In the genomic region with DNA sequence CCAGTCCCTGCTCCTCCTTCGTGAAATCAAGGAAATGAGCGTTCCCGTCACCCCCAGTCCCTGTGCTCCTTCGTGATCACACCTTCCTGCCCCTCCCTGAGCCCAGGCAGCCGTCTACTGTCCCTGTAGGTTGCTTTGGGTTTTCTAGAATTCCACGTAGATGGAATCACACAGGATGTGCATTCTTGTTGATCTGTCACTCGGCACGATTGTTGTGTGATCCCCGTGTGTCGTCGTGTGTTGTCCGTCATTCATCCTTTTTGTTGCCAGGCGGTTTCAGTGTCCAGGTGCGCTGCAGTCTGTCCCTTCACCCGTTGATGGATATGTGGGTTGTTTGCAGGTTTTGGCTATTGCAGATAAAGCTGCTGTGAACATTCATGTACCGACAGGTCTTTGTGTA, we compare ENCODE assay signal across 20 cellular contexts. TPM values are rescaled to one million over a fixed set of nuclear protein-coding genes. Genes with fewer than 3 reads are reported as not detected.
DNase-seq lines count a peak whose midpoint lies in the region; ATAC-seq, FAIRE-seq and TF ChIP-seq lines count a peak whose summit lies in the region.
"Had no signal": no experiment of that assay in that cellular context is flagged by ENCODE, and none has a peak within 500 bp of the region (broad histone marks: within the 10 kb centered on the region; RNA-seq: fewer than 3 reads in every experiment).

No MANE protein-coding gene starts in this region.

- TF ChIP-seq CTCF in endothelial cell (IDR thresholded peaks at IDR 0.05; ENCODE audit: unreplicated experiment) (no peak), osteocyte (IDR thresholded peaks at IDR 0.05) (no peak)

- peaks cover 63% of the 10 kb centered on the region for H3K36me3 Mint-ChIP-seq in T-helper 1 cell treated with Interleukin-12 subunit alpha and Interleukin-12 subunit beta and Interleukin-4 antibody, amounts not matched to agents 30 μg/mL and 1 μg/mL, for 36 hours (ENCODE audit: low read depth)
- H3K36me3 Mint-ChIP-seq in endothelial cell (ENCODE audit: low read depth, unreplicated experiment) (peaks cover 49% of the 10 kb centered on the region), osteocyte (ENCODE audit: unreplicated experiment) (peaks cover 66% of the 10 kb centered on the region)

- H3K27ac Mint-ChIP-seq in T-helper 1 cell treated with Interleukin-12 subunit alpha and Interleukin-12 subunit beta and Interleukin-4 antibody, amounts not matched to agents 30 μg/mL and 1 μg/mL, for 36 hours = peak overlapping the region; percentile 8
- H3K27ac Mint-ChIP-seq in endothelial cell (ENCODE audit: unreplicated experiment) = peak overlapping the region; percentile 40
- H3K27ac Mint-ChIP-seq in osteocyte (ENCODE audit: unreplicated experiment) = no peak overlapping the region
- H3K27ac Mint-ChIP-seq: CD4-positive, alpha-beta T cell had no signal

- ATAC-seq in HG03139 (IDR thresholded peaks at IDR 0.05; ENCODE audit: unreplicated experiment) = no peak
- ATAC-seq: HepG2 had no signal

- FAIRE-seq in GM12892 (lab: Jason Lieb, UNC) = no peak
- FAIRE-seq: HepG2 had no signal

- H3K9me3 Mint-ChIP-seq in T-helper 1 cell treated with Interleukin-12 subunit alpha and Interleukin-12 subunit beta and Interleukin-4 antibody, amounts not matched to agents 30 μg/mL and 1 μg/mL, for 36 hours = peaks cover 7% of the 10 kb centered on the region
- no peaks in the 10 kb centered on the region for H3K9me3 Mint-ChIP-seq in endothelial cell (ENCODE audit: unreplicated experiment)
- peaks cover 7% of the 10 kb centered on the region for H3K9me3 Mint-ChIP-seq in osteocyte (ENCODE audit: unreplicated experiment)
- H3K9me3 Mint-ChIP-seq: CD4-positive, alpha-beta T cell had no signal

- H3K4me1 Mint-ChIP-seq in T-helper 1 cell treated with Interleukin-12 subunit alpha and Interleukin-12 subunit beta and Interleukin-4 antibody, amounts not matched to agents 30 μg/mL and 1 μg/mL, for 36 hours (ENCODE audit: low read depth) = peaks cover 34% of the 10 kb centered on the region
- H3K4me1 Mint-ChIP-seq in endothelial cell (ENCODE audit: unreplicated experiment) (peaks cover 11% of the 10 kb centered on the region), osteocyte (ENCODE audit: unreplicated experiment) (no peaks in the 10 kb centered on the region)

- no peak overlapping the region for H3K4me3 Mint-ChIP-seq in T-helper 1 cell treated with Interleukin-12 subunit alpha and Interleukin-12 subunit beta and Interleukin-4 antibody, amounts not matched to agents 30 μg/mL and 1 μg/mL, for 36 hours
- H3K4me3 Mint-ChIP-seq in endothelial cell (ENCODE audit: unreplicated experiment) (peak overlapping the region; percentile 66), osteocyte (ENCODE audit: unreplicated experiment) (no peak overlapping the region)
- H3K4me3 Mint-ChIP-seq: CD4-positive, alpha-beta T cell had no signal

- no peaks in the 10 kb centered on the region for H3K27me3 Mint-ChIP-seq in T-helper 1 cell treated with Interleukin-12 subunit alpha and Interleukin-12 subunit beta and Interleukin-4 antibody, amounts not matched to agents 30 μg/mL and 1 μg/mL, for 36 hours (ENCODE audit: low read depth)
- H3K27me3 Mint-ChIP-seq in endothelial cell (ENCODE audit: unreplicated experiment) (peaks cover 1% of the 10 kb centered on the region), osteocyte (ENCODE audit: unreplicated experiment) (no peaks in the 10 kb centered on the region)
- H3K27me3 Mint-ChIP-seq: CD4-positive, alpha-beta T cell had no signal

- TF ChIP-seq POLR2A in GM12892 (IDR thresholded peaks at IDR 0.05; ENCODE audit: low read depth, low read length) = no peak

- DNase-seq in T-helper 1 cell (no peak), HK-2 (ENCODE audit: unreplicated experiment) (peak; percentile 34), endothelial cell (ENCODE audit: low spot score) (no peak), osteocyte (ENCODE audit: extremely low spot score, unreplicated experiment) (peak; percentile 69), GM12892 (ENCODE audit: insufficient read length) (no peak)
- DNase-seq in stimulated activated CD4-positive, alpha-beta T cell treated with anti-CD3 and anti-CD28 coated beads, Interleukin-4, amount 100 ng/mL, for 24 hours = no peak
- DNase-seq: BE2C; Calu3; CD4-positive, alpha-beta T cell; DMS53; KG1; NCI-H1417 treated with DMSO at 0.1 percent for 48 hours; NCI-H2029; NCI-H2171 treated with DMSO at 0.1 percent for 48 hours; NCI-H774; PC-9 had no signal

RNA-seq across cellular contexts. Expression of a gene that starts 9.4 kb away (rescaled TPM):
- total RNA-seq in endothelial cell (ENCODE audit: unreplicated experiment) (97.3 TPM), osteocyte (57.3 and 65.2 TPM in 2 replicates)
- 38.8 TPM for polyA plus RNA-seq in GM12892 (2012; ENCODE audit: missing spikeins)

RNA-seq across cellular contexts. Expression of a gene that starts 21.1 kb away (rescaled TPM):
- total RNA-seq in endothelial cell (ENCODE audit: unreplicated experiment) (0.28 TPM), osteocyte (2.2 and 2.7 TPM in 2 replicates)
- 0.72 TPM for polyA plus RNA-seq in GM12892 (2012; ENCODE audit: missing spikeins)
- total RNA-seq: Calu3; CD4-positive, alpha-beta T cell; HepG2; NCI-H460; PC-9 had no signal
- polyA plus RNA-seq: HepG2 had no signal

RNA-seq across cellular contexts. Expression of a gene that starts 24.3 kb away (rescaled TPM):
- total RNA-seq in endothelial cell (ENCODE audit: unreplicated experiment) (6.6 TPM), osteocyte (6.5 and 8.7 TPM in 2 replicates)
- polyA plus RNA-seq in GM12892 (2012; ENCODE audit: missing spikeins) = 7.1 TPM

RNA-seq across cellular contexts. Expression of a gene that starts 30.2 kb away (rescaled TPM):
- 69.6 TPM for total RNA-seq in endothelial cell (ENCODE audit: unreplicated experiment)
- total RNA-seq in osteocyte = 62.9 and 65.1 TPM in 2 replicates
- 79.0 TPM for polyA plus RNA-seq in GM12892 (2012; ENCODE audit: missing spikeins)

RNA-seq across cellular contexts. Expression of a gene that starts 45.5 kb away (rescaled TPM):
- total RNA-seq in endothelial cell (ENCODE audit: unreplicated experiment) (8.9 TPM), osteocyte (20.5 and 24.0 TPM in 2 replicates)
- 17.9 TPM for polyA plus RNA-seq in GM12892 (2012; ENCODE audit: missing spikeins)

Comparison
In these comparisons a context has a peak if more than half of its experiments do, and no peak if none do; other contexts are left out.
1. DNase-seq: peak in HK-2 (single experiment) and osteocyte (single experiment); none in T-helper 1 cell (0 of 5), endothelial cell (single experiment), GM12892 (single experiment) and stimulated activated CD4-positive, alpha-beta T cell treated with anti-CD3 and anti-CD28 coated beads, Interleukin-4, amount 100 ng/mL, for 24 hours (single experiment).